8 cellular contexts compared by ENCODE assay signal in the genomic region with DNA sequence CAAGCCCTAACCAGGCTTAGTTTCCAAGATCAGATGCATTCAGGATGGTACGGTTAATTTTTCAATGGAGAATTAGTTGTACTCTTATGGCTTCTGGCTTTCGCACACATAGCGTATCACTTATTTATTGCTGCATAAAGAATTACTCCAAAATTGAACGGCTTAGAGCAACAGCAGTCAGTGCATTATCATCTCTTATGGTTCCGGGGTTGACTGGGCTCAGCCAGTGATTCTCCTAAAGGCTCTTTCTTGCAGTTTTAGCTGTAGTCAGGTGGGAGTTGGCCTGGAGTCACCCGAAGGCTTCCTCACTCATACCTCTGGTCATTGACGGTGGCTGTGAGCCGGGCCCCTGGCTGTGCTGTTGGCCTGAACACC. TPM values are rescaled to one million over a fixed set of nuclear protein-coding genes. Genes with fewer than 3 reads are reported as not detected.
DNase-seq lines count a peak whose midpoint lies in the region; ATAC-seq and TF ChIP-seq lines count a peak whose summit lies in the region.

No MANE protein-coding gene starts in this region.

- H3K36me3 Mint-ChIP-seq in Caco-2 (ENCODE audit: insufficient read depth, unreplicated experiment) = peaks cover 9% of the 10 kb centered on the region
- H3K36me3 Mint-ChIP-seq in natural killer cell = no peaks in the 10 kb centered on the region

- H3K4me3 ChIP-seq in Caco-2 (ENCODE audit: low read depth, low read length) (peak overlapping the region; percentile 92), NB4 (ENCODE audit: low read depth, low read length) (peak overlapping the region; percentile 78)
- H3K4me3 ChIP-seq in effector memory CD4-positive, alpha-beta T cell (ENCODE audit: insufficient read depth, low read depth, low read length, poor library complexity, severe bottlenecking) = peak overlapping the region; percentile 84

- CTCF ChIA-PET in Caco-2 (lab: Charles Lee) = interaction anchor here (1.0 to 1.3 kb wide), 2 partner anchors 11 to 43 kb away, joined by 3 read pairs; a partner anchor contains a TSS

- TF ChIP-seq POLR2A in NB4 (IDR thresholded peaks at IDR 0.05; ENCODE audit: extremely low read depth, insufficient read length) = no peak

- peak overlapping the region; percentile 86 for H3K4me3 Mint-ChIP-seq in Caco-2 (ENCODE audit: unreplicated experiment)
- H3K4me3 Mint-ChIP-seq in natural killer cell = peak overlapping the region; percentile 94

- TF ChIP-seq CTCF in Caco-2 (IDR thresholded peaks at IDR 0.05; ENCODE audit: insufficient read depth in 1 of 2, low read depth in 1 of 2, low read length in 1 of 2, severe bottlenecking in 1 of 2, unreplicated experiment in 1 of 2) (no peak), NB4 (IDR thresholded peaks at IDR 0.05; ENCODE audit: low read depth, low read length) (no peak), natural killer cell (IDR thresholded peaks at IDR 0.05) (no peak)

- H3K27me3 Mint-ChIP-seq in Caco-2 (ENCODE audit: insufficient read depth, unreplicated experiment) = no peaks in the 10 kb centered on the region
- no peaks in the 10 kb centered on the region for H3K27me3 Mint-ChIP-seq in natural killer cell (ENCODE audit: low read depth in 2 of 2)

- peak overlapping the region; percentile 76 for H3K27ac ChIP-seq in effector memory CD4-positive, alpha-beta T cell (ENCODE audit: insufficient read depth, low read length, poor library complexity, severe bottlenecking)

- H3K27me3 ChIP-seq in Caco-2 (replicated peaks; ENCODE audit: control insufficient read depth, insufficient read depth, low read length) = no peaks in the 10 kb centered on the region
- H3K27me3 ChIP-seq in effector memory CD4-positive, alpha-beta T cell (replicated peaks; ENCODE audit: control insufficient read depth, insufficient read depth, low read length, poor library complexity, severe bottlenecking) = no peaks in the 10 kb centered on the region

- peaks cover 3% of the 10 kb centered on the region; the same call in 1 of the 2 replicates for H3K36me3 ChIP-seq in Caco-2 (ENCODE audit: control insufficient read depth, insufficient read depth, low read length)
- peaks cover 1% of the 10 kb centered on the region for H3K36me3 ChIP-seq in effector memory CD4-positive, alpha-beta T cell (ENCODE audit: control insufficient read depth, insufficient read depth, low read length)

- peaks cover 31% of the 10 kb centered on the region; the same call in 1 of the 2 replicates for H3K4me1 ChIP-seq in Caco-2
- H3K4me1 ChIP-seq in effector memory CD4-positive, alpha-beta T cell (ENCODE audit: control insufficient read depth, insufficient read depth, low read length, poor library complexity, severe bottlenecking) = peaks cover 6% of the 10 kb centered on the region

- H3K27ac Mint-ChIP-seq in Caco-2 (ENCODE audit: unreplicated experiment) = peak overlapping the region; percentile 96
- H3K27ac Mint-ChIP-seq in natural killer cell = peak overlapping the region; percentile 93 to 98

- DNase-seq in Caco-2 (no peak), NB4 (ENCODE audit: low read depth) (no peak), natural killer cell (no peak), NCI-H1436 treated with DMSO at 0.1 percent for 48 hours (lab: John Stamatoyannopoulos, UW) (no peak), NCI-H2107 (lab: John Stamatoyannopoulos, UW) (no peak), KG1 (lab: John Stamatoyannopoulos, UW) (no peak)
- DNase-seq in effector memory CD4-positive, alpha-beta T cell = no peak

- POLR2A ChIA-PET in Caco-2 (lab: Charles Lee) = interaction anchor here (0.6 to 1.5 kb wide), 4 partner anchors 33 to 302 kb away, joined by 3 to 9 read pairs (median 3); a partner anchor contains a TSS

- H3K9me3 Mint-ChIP-seq in Caco-2 (ENCODE audit: unreplicated experiment) (no peaks in the 10 kb centered on the region), natural killer cell (no peaks in the 10 kb centered on the region)

- H3K9me3 ChIP-seq in Caco-2 = no peaks in the 10 kb centered on the region
- no peaks in the 10 kb centered on the region for H3K9me3 ChIP-seq in effector memory CD4-positive, alpha-beta T cell (ENCODE audit: control insufficient read depth, low read length)

- peaks cover 20% of the 10 kb centered on the region for H3K4me1 Mint-ChIP-seq in Caco-2 (ENCODE audit: low read depth, unreplicated experiment)
- H3K4me1 Mint-ChIP-seq in natural killer cell = peaks cover 18 to 20% of the 10 kb centered on the region in 2 donors

- BruUV-seq in Caco-2 (replicated peaks; lab: Mats Ljungman, UMichigan) = TSS peak; percentile 55

- intact Hi-C loops in Caco-2 (cut with micrococcal nuclease; ENCODE audit: unreplicated experiment) (loop anchor here (2.0 kb wide), 1 partner anchor 43 kb away; a partner anchor contains a TSS), natural killer cell (cut with micrococcal nuclease) (loop anchor here (1.0 kb wide), 1 partner anchor 43 kb away; a partner anchor contains a TSS)

- ATAC-seq in natural killer cell = no peak
- ATAC-seq in GM19463 (IDR thresholded peaks at IDR 0.05; ENCODE audit: unreplicated experiment) = no peak

RNA-seq across cellular contexts. Expression of a gene that starts 0.6 kb away (rescaled TPM):
- total RNA-seq in Caco-2 (2022) = 76.9 and 82.5 TPM in 2 replicates
- total RNA-seq in natural killer cell = 10 to 100 TPM; 38.1 to 55.6 (median 41.1) TPM

RNA-seq across cellular contexts. Expression of a gene that starts 43.3 kb away (rescaled TPM):
- total RNA-seq in Caco-2 (2022) (12.5 and 13.2 TPM in 2 replicates), natural killer cell (10 to 100 TPM; 12.6 to 14.2 (median 13.3) TPM)
